23 cellular contexts compared by ENCODE assay signal in genomic region chr19:6811378-6811777, GRCh38. TPM values are rescaled to one million over a fixed set of nuclear protein-coding genes. Genes with fewer than 3 reads are reported as not detected.
DNase-seq lines count a peak whose midpoint lies in the region; ATAC-seq, FAIRE-seq and TF ChIP-seq lines count a peak whose summit lies in the region.
"Had no signal": no experiment of that assay in that cellular context is flagged by ENCODE, and none has a peak within 500 bp of the region (broad histone marks: within the 10 kb centered on the region; RNA-seq: fewer than 3 reads in every experiment).

No MANE protein-coding gene starts in this region.

- no peak overlapping the region for H2BK15ac ChIP-seq in neuronal stem cell (ENCODE audit: low read length)

- no peak overlapping the region for H3K4me3 ChIP-seq in PC-3 (ENCODE audit: low read length)
- H3K4me3 ChIP-seq in K562, result no peak overlapping the region
- peak overlapping the region in 1 of 2 donors; percentile 3 for H3K4me3 ChIP-seq in neuronal stem cell (ENCODE audit: low read length in 2 of 2)
- H3K4me3 ChIP-seq: heart right ventricle, lower lobe of right lung, SJSA1 had no signal

- CTCF ChIA-PET in activated CD4-positive, alpha-beta T cell treated with anti-CD3 and anti-CD28 coated beads for 36 hours (lab: Charles Lee), result interaction anchor here (0.6 to 1.2 kb wide), 2 partner anchors 20 to 73 kb away, joined by 3 read pairs; no protein-coding TSS in a partner anchor
- CTCF ChIA-PET in PC-3 (lab: Charles Lee) (no interaction called here), K562 (lab: Yijun Ruan, JAX; ENCODE audit: low intra/inter-chr PET ratio) (no interaction called here)

- no peaks in the 10 kb centered on the region for H3K79me2 ChIP-seq in PC-3 (ENCODE audit: low read length)
- no peaks in the 10 kb centered on the region for H3K79me2 ChIP-seq in K562 (ENCODE audit: control insufficient read depth, insufficient read depth, low read length)

- peaks cover 11% of the 10 kb centered on the region for H3K9me3 Mint-ChIP-seq in activated CD4-positive, alpha-beta T cell treated with anti-CD3 and anti-CD28 coated beads for 36 hours (ENCODE audit: low read depth)

- no peak overlapping the region for H3K23ac ChIP-seq in neuronal stem cell (ENCODE audit: low read depth, low read length, poor library complexity)

- no peak for TF ChIP-seq EP300 in K562 (IDR thresholded peaks at IDR 0.05; ENCODE audit: low read length)

- H2AK5ac ChIP-seq in neuronal stem cell (ENCODE audit: low read depth, low read length), result no peak overlapping the region

- no peak overlapping the region for H2BK5ac ChIP-seq in neuronal stem cell (ENCODE audit: low read length)

- H3K4me1 ChIP-seq in PC-3 (ENCODE audit: insufficient read depth, low read length), result no peaks in the 10 kb centered on the region
- H3K4me1 ChIP-seq in K562 (replicated peaks in 1 of 2; ENCODE audit: control insufficient read depth in 2 of 2, insufficient read depth in 2 of 2, low read length in 2 of 2), result no peaks in the 10 kb centered on the region; a peak in 1 of 5 replicates
- H3K4me1 ChIP-seq in neuronal stem cell (ENCODE audit: control insufficient read depth in 2 of 2, insufficient read depth in 1 of 2, low read depth in 1 of 2, low read length in 2 of 2), result no peaks in the 10 kb centered on the region
- H3K4me1 ChIP-seq: heart right ventricle, lower lobe of right lung, SJSA1 had no signal

- H2BK120ac ChIP-seq in neuronal stem cell (ENCODE audit: low read depth, low read length), result no peak overlapping the region

- H3K9me3 ChIP-seq in PC-3 (ENCODE audit: low read length) (no peaks in the 10 kb centered on the region), K562 (replicated peaks; ENCODE audit: control insufficient read depth, insufficient read depth, low read depth, low read length) (peaks cover 4% of the 10 kb centered on the region; the same call in 1 of the 2 replicates), neuronal stem cell (replicated peaks in 1 of 2; ENCODE audit: control insufficient read depth in 2 of 2, insufficient read depth in 1 of 2, low read depth in 1 of 2, low read length in 2 of 2) (peaks cover 0 to 2% of the 10 kb centered on the region in 2 donors)
- H3K9me3 ChIP-seq: lower lobe of right lung, SJSA1 had no signal

- no peak overlapping the region for H3K27ac ChIP-seq in PC-3 (ENCODE audit: low read length)
- H3K27ac ChIP-seq in K562 (ENCODE audit: extremely low read depth, low read depth, low read length), result no peak overlapping the region
- H3K27ac ChIP-seq in neuronal stem cell (replicated peaks; ENCODE audit: low read length), result no peak overlapping the region
- H3K27ac ChIP-seq: heart right ventricle, lower lobe of right lung, SJSA1 had no signal

- no peak for ATAC-seq in activated CD4-positive, alpha-beta T cell treated with anti-CD3 and anti-CD28 coated beads for 36 hours
- ATAC-seq in PC-3 (no peak), K562 (no peak)
- no peak for ATAC-seq in stimulated activated naive CD8-positive, alpha-beta T cell treated with anti-CD3 and anti-CD28 coated beads, Interleukin-15, Interleukin-2, amounts not matched to agents 100 U/mL and 50 U/mL, for 24 hours
- ATAC-seq: HepG2, lower lobe of right lung had no signal

- intact Hi-C loops in activated CD4-positive, alpha-beta T cell treated with anti-CD3 and anti-CD28 coated beads for 36 hours (cut with DNase I, micrococcal nuclease), result loop anchor here in 1 of 2 experiments (5.0 kb wide), 1 partner anchor 149 kb away; no protein-coding TSS in a partner anchor
- intact Hi-C loops in PC-3 (cut with micrococcal nuclease), result no loop called here
- intact Hi-C loops in K562 (cut with micrococcal nuclease), result no loop called here
- intact Hi-C loops in head of caudate nucleus (cut with DNase I), result no loop called here

- H3K4me1 Mint-ChIP-seq in activated CD4-positive, alpha-beta T cell treated with anti-CD3 and anti-CD28 coated beads for 36 hours, result peaks cover 75% of the 10 kb centered on the region

- H3K27me3 ChIP-seq in PC-3 (ENCODE audit: low read length) (0 out of 2 replicates have a peak, but pooled peaks cover 6% of the 10 kb centered on the region), K562 (ENCODE audit: control insufficient read depth in 2 of 2, insufficient read depth in 2 of 2, low read length in 2 of 2) (no peaks in the 10 kb centered on the region), neuronal stem cell (ENCODE audit: control insufficient read depth in 3 of 3, insufficient read depth in 3 of 3, low read depth in 1 of 3, low read length in 3 of 3) (no peaks in the 10 kb centered on the region)
- H3K27me3 ChIP-seq: SJSA1 had no signal

- BruUV-seq in PC-3 (replicated peaks; lab: Mats Ljungman, UMichigan) (no TSS peak), K562 (replicated peaks; lab: Mats Ljungman, UMichigan) (no TSS peak)

- TF ChIP-seq CTCF in PC-3 (conservative IDR thresholded peaks at IDR 0.05; ENCODE audit: low read depth, low read length) (no peak), K562 (IDR thresholded peaks at IDR 0.05 in 2 of 3, conservative IDR thresholded peaks at IDR 0.05 in 1 of 3; ENCODE audit: insufficient read depth in 2 of 3, low read depth in 1 of 3, low read length in 3 of 3) (no peak)

- H4K20me1 ChIP-seq in PC-3 (ENCODE audit: low read length), result no peaks in the 10 kb centered on the region
- no peaks in the 10 kb centered on the region for H4K20me1 ChIP-seq in K562 (replicated peaks; ENCODE audit: control insufficient read depth, insufficient read depth, low read length)

- in situ Hi-C loops in K562 (cut with MboI), result no loop called here

- H3K4ac ChIP-seq in neuronal stem cell (ENCODE audit: low read length), result no peak overlapping the region

- POLR2A ChIA-PET in activated CD4-positive, alpha-beta T cell treated with anti-CD3 and anti-CD28 coated beads for 36 hours (lab: Charles Lee), result no interaction called here
- POLR2A ChIA-PET in PC-3 (lab: Charles Lee; ENCODE audit: unreplicated experiment) (no interaction called here), K562 (lab: Yijun Ruan, JAX) (interaction anchor here (1.0 kb wide), 2 partner anchors 9 to 11 kb away, joined by 3 to 6 read pairs; no protein-coding TSS in a partner anchor)

- FAIRE-seq in K562 (lab: Jason Lieb, UNC), result no peak
- FAIRE-seq: HepG2, islet of Langerhans had no signal

- no peak overlapping the region for H4K8ac ChIP-seq in neuronal stem cell (ENCODE audit: low read depth, low read length)

- no peak overlapping the region for H3K18ac ChIP-seq in neuronal stem cell (ENCODE audit: low read length)

- no peak overlapping the region for H4K91ac ChIP-seq in neuronal stem cell (ENCODE audit: low read depth, low read length, poor library complexity)

- peak overlapping the region; percentile 2 for H3K27ac Mint-ChIP-seq in activated CD4-positive, alpha-beta T cell treated with anti-CD3 and anti-CD28 coated beads for 36 hours
- H3K27ac Mint-ChIP-seq: progenitor cell of endocrine pancreas had no signal

- no peak for TF ChIP-seq RAD21 in K562 (CRISPR knock-in tag; conservative IDR thresholded peaks at IDR 0.05 in 1 of 2, IDR thresholded peaks at IDR 0.05 in 1 of 2)

- H3K9me1 ChIP-seq in K562 (ENCODE audit: control insufficient read depth, insufficient read depth, low read length), result no peaks in the 10 kb centered on the region

- no peak overlapping the region for H3K9ac ChIP-seq in PC-3 (ENCODE audit: low read length)
- H3K9ac ChIP-seq in K562 (ENCODE audit: insufficient read depth in 1 of 2, low read depth in 2 of 2, low read length in 2 of 2), result no peak overlapping the region
- no peak overlapping the region for H3K9ac ChIP-seq in neuronal stem cell (ENCODE audit: low read depth, low read length, poor library complexity)

- peaks cover 45% of the 10 kb centered on the region for H3K36me3 Mint-ChIP-seq in activated CD4-positive, alpha-beta T cell treated with anti-CD3 and anti-CD28 coated beads for 36 hours (ENCODE audit: low read depth)

- TF ChIP-seq POLR2A in K562 (conservative IDR thresholded peaks at IDR 0.05), result no peak

- H2BK12ac ChIP-seq in neuronal stem cell (ENCODE audit: low read length), result no peak overlapping the region

- H3K4me3 Mint-ChIP-seq in activated CD4-positive, alpha-beta T cell treated with anti-CD3 and anti-CD28 coated beads for 36 hours, result no peak overlapping the region

- H3K9me2 ChIP-seq in PC-3 (replicated peaks; ENCODE audit: low read length), result no peaks in the 10 kb centered on the region

- no peaks in the 10 kb centered on the region for H3K36me3 ChIP-seq in PC-3 (ENCODE audit: low read depth, low read length)
- no peaks in the 10 kb centered on the region for H3K36me3 ChIP-seq in K562 (ENCODE audit: control insufficient read depth, insufficient read depth, low read length)
- H3K36me3 ChIP-seq in neuronal stem cell (replicated peaks in 1 of 2; ENCODE audit: control insufficient read depth in 2 of 2, insufficient read depth in 2 of 2, low read length in 2 of 2), result no peaks in the 10 kb centered on the region
- H3K36me3 ChIP-seq: heart right ventricle, lower lobe of right lung, SJSA1 had no signal

- no peak for DNase-seq in activated CD4-positive, alpha-beta T cell treated with anti-CD3 and anti-CD28 coated beads for 36 hours
- no peak for DNase-seq in activated CD4-positive, alpha-beta T cell treated with anti-CD3 and anti-CD28 coated beads, Interleukin-2, amount 50 U/mL, for 48 hours
- DNase-seq in PC-3 (peak; percentile 20), K562 (ENCODE audit: extremely low read depth in 1 of 4, low spot score in 3 of 4) (no peak), neuronal stem cell (ENCODE audit: low spot score) (no peak), head of caudate nucleus (no peak), SKM-1 (lab: John Stamatoyannopoulos, UW; ENCODE audit: unreplicated experiment) (no peak)
- DNase-seq in stimulated activated naive CD8-positive, alpha-beta T cell treated with anti-CD3 and anti-CD28 coated beads, Interleukin-15, Interleukin-2, amounts not matched to agents 100 U/mL and 50 U/mL, for 24 hours, result no peak
- DNase-seq: 8988T; activated CD4-positive, CD25-positive, alpha-beta regulatory T cell treated with anti-CD3 and anti-CD28 coated beads, Interleukin-2, amount 50 U/mL, for 72 hours; activated naive CD4-positive, alpha-beta T cell treated with anti-CD3 and anti-CD28 coated beads, Interleukin-2, amount 50 U/mL, for 16 hours; heart right ventricle; lower lobe of right lung; NCI-H1694; NCI-H774; stimulated activated CD4-positive, alpha-beta T cell treated with anti-CD3 and anti-CD28 coated beads, Interleukin-2, amount 100 ng/mL, for 48 hours; T1000 had no signal

- no peaks in the 10 kb centered on the region for H3K79me1 ChIP-seq in neuronal stem cell (ENCODE audit: low read depth, low read length)

- no peaks in the 10 kb centered on the region for H3F3A ChIP-seq in PC-3 (ENCODE audit: low read length, unreplicated experiment)

- H3K27me3 Mint-ChIP-seq in activated CD4-positive, alpha-beta T cell treated with anti-CD3 and anti-CD28 coated beads for 36 hours, result no peaks in the 10 kb centered on the region

- H2AFZ ChIP-seq in PC-3 (ENCODE audit: low read length) (peak overlapping the region; percentile 63), K562 (ENCODE audit: low read depth, low read length) (peak overlapping the region; percentile 58; the same call in 1 of the 2 replicates), neuronal stem cell (ENCODE audit: low read length) (peak overlapping the region; percentile 88)

- 38% methylated on average over 3 of the region's 3 CpGs for WGBS in K562 (ENCODE audit: insufficient coverage, low coverage, missing lambda C conversion rate)
- no CpG with 5 or more reads among the region's 3 CpGs for WGBS in neuronal stem cell (ENCODE audit: extremely low coverage in 2 of 2, insufficient read length in 2 of 2, insufficient replicate concordance in 1 of 2), 2 donors

- no peak overlapping the region for H3K4me2 ChIP-seq in PC-3 (ENCODE audit: low read length)
- H3K4me2 ChIP-seq in K562 (ENCODE audit: insufficient read depth, low read length), result no peak overlapping the region
- no peak overlapping the region for H3K4me2 ChIP-seq in neuronal stem cell (ENCODE audit: insufficient read depth, low read length, poor library complexity, severe bottlenecking)

- no peak overlapping the region for H3K14ac ChIP-seq in neuronal stem cell (ENCODE audit: low read length)

RNA-seq across cellular contexts. Expression of gene VAV1, which starts 38.9 kb away (rescaled TPM):
- total RNA-seq in activated CD4-positive, alpha-beta T cell treated with anti-CD3 and anti-CD28 coated beads for 36 hours, result 10 to 100 TPM; 73.4 to 90.8 TPM
- 3.0 and 3.2 TPM in 2 replicates for total RNA-seq in PC-3 (2014; rRNA removed)
- 12.0 and 34.0 TPM in 2 replicates for total RNA-seq in K562 (2011; cell fraction: chromatin; rRNA removed; ENCODE audit: low replicate concordance)
- total RNA-seq in K562 (2011; cell fraction: nucleolus; rRNA removed), result 15.5 and 23.5 TPM in 2 replicates
- 12.6 and 13.2 TPM in 2 replicates for total RNA-seq in K562 (2011; cell fraction: nucleoplasm; rRNA removed)
- 13.6 and 13.7 TPM in 2 replicates for total RNA-seq in K562 (2014; rRNA removed)
- total RNA-seq in K562 (2014; rRNA removed; fragmentation: Illumina TruSeq; extraction: Trizol), result 8.7 and 9.4 TPM in 2 replicates
- 19.1 and 19.7 TPM in 2 replicates for total RNA-seq in K562 (2015; rRNA removed; fragmentation: Illumina TruSeq; extraction: Trizol)
- total RNA-seq in K562 (2021), result 17.3 and 20.1 TPM in 2 replicates
- polyA plus RNA-seq in K562 (2011; rRNA removed), result 8.4 and 18.5 TPM in 2 replicates
- 7.1 and 10.6 TPM in 2 replicates for polyA plus RNA-seq in K562 (2011; cell fraction: cytosol; rRNA removed)
- 19.2 and 28.2 TPM in 2 replicates for polyA plus RNA-seq in K562 (2011; cell fraction: nucleus; rRNA removed)
- polyA plus RNA-seq in K562 (2012), result 18.1 and 29.2 TPM in 2 replicates
- 12.4 and 13.3 TPM in 2 replicates for polyA plus RNA-seq in K562 (2014; fragmentation: Illumina TruSeq; extraction: Trizol)
- 1 to 10 TPM in 1 of 2 experiments, under 1 TPM in 1; 0.46 to 1.3 TPM for polyA plus RNA-seq in K562 (2014; fragmentation: Nextera tagmentation; extraction: Ambion mirVana)
- polyA plus RNA-seq in K562 (2014; rRNA removed), result 10.9 and 11.1 TPM in 2 replicates
- 10.3 and 18.3 TPM in 2 replicates for polyA minus RNA-seq in K562 (2011; rRNA and poly(A)+ RNA removed)
- polyA minus RNA-seq in K562 (2011; cell fraction: cytosol; rRNA and poly(A)+ RNA removed), result 4.7 and 11.8 TPM in 2 replicates
- 12.7 and 24.3 TPM in 2 replicates for polyA minus RNA-seq in K562 (2011; cell fraction: nucleus; rRNA and poly(A)+ RNA removed)
- polyA plus RNA-seq in neuronal stem cell (2013, experiment 1 of 2), result 0.06 TPM
- 0.04 TPM for polyA plus RNA-seq in neuronal stem cell (2013, experiment 2 of 2)
- total RNA-seq: G401, HepG2, progenitor cell of endocrine pancreas, SJSA1 had no signal
- polyA plus RNA-seq: BJ, HepG2 had no signal

RNA-seq across cellular contexts. Expression of gene SH2D3A, which starts 44.1 kb away (rescaled TPM):
- 10 to 100 TPM; 20.7 to 23.2 TPM for total RNA-seq in activated CD4-positive, alpha-beta T cell treated with anti-CD3 and anti-CD28 coated beads for 36 hours
- 141 and 162 TPM in 2 replicates for total RNA-seq in PC-3 (2014; rRNA removed)
- 17.3 and 38.7 TPM in 2 replicates for total RNA-seq in K562 (2011; cell fraction: chromatin; rRNA removed; ENCODE audit: low replicate concordance)
- 28.7 and 29.6 TPM in 2 replicates for total RNA-seq in K562 (2011; cell fraction: nucleolus; rRNA removed)
- 21.3 and 22.0 TPM in 2 replicates for total RNA-seq in K562 (2011; cell fraction: nucleoplasm; rRNA removed)
- total RNA-seq in K562 (2014; rRNA removed), result 20.0 and 25.9 TPM in 2 replicates
- total RNA-seq in K562 (2014; rRNA removed; fragmentation: Illumina TruSeq; extraction: Trizol), result 3.0 and 4.8 TPM in 2 replicates
- total RNA-seq in K562 (2015; rRNA removed; fragmentation: Illumina TruSeq; extraction: Trizol), result 8.6 and 8.9 TPM in 2 replicates
- total RNA-seq in K562 (2021), result 19.4 and 26.3 TPM in 2 replicates
- 8.7 and 13.4 TPM in 2 replicates for polyA plus RNA-seq in K562 (2011; rRNA removed)
- 12.2 and 22.2 TPM in 2 replicates for polyA plus RNA-seq in K562 (2011; cell fraction: cytosol; rRNA removed)
- polyA plus RNA-seq in K562 (2011; cell fraction: nucleus; rRNA removed), result 20.1 and 35.1 TPM in 2 replicates
- 10.3 and 10.8 TPM in 2 replicates for polyA plus RNA-seq in K562 (2012)
- 9.6 and 17.7 TPM in 2 replicates for polyA plus RNA-seq in K562 (2014; fragmentation: Illumina TruSeq; extraction: Trizol)
- under 1 TPM; 0.75 to 0.83 TPM for polyA plus RNA-seq in K562 (2014; fragmentation: Nextera tagmentation; extraction: Ambion mirVana)
- polyA plus RNA-seq in K562 (2014; rRNA removed), result 19.8 and 24.8 TPM in 2 replicates
- polyA minus RNA-seq in K562 (2011; rRNA and poly(A)+ RNA removed), result 3.0 and 4.7 TPM in 2 replicates
- 8.7 and 11.1 TPM in 2 replicates for polyA minus RNA-seq in K562 (2011; cell fraction: cytosol; rRNA and poly(A)+ RNA removed)
- 17.0 and 18.8 TPM in 2 replicates for polyA minus RNA-seq in K562 (2011; cell fraction: nucleus; rRNA and poly(A)+ RNA removed)
- 0.18 TPM for polyA plus RNA-seq in neuronal stem cell (2013, experiment 1 of 2)
- 0.14 TPM for polyA plus RNA-seq in neuronal stem cell (2013, experiment 2 of 2)
- total RNA-seq: SJSA1 had no signal
